1 cellular context compared by ENCODE assay signal in the genomic region with DNA sequence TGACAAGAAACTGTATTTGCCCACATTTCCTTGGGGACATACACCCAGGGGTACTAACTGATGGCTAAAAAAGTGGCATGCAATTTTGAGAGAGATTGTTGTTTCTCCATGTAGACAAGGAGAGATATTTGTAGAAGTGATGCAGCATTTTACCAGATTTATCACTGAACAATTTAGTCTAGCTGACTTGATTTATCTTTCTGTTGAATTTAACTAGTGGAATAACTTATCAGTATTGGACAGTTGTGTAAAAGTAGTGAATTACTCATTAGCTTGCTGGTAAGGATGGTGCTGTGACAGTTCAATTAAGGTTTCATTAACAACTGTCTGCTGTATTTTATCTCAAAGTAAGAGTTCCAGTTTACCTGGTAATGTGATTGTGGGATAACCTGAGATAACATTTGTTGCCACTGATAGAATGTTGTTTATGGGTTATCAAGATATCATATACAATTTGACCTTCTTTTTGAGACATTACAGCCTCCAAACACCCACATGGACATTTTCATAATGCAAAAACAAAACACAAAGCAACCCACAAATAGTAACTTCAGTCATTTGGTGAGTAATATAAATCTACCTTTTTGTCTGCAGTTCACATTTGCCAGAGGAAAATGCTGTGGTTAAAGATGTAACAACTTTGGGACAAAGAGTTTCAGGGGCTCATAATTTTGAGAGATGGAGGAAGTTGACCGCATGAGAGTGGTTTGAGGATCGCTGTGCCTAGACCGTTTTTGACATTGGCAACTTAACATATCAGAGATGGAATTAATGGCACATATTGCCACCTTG.
TF ChIP-seq lines count a peak whose summit lies in the region.

No MANE protein-coding gene starts in this region.

TF ChIP-seq in K562, 482 proteins besides CTCF, POLR2A, EP300 and RAD21:
- TF ChIP-seq CBFA2T3 (IDR thresholded peaks at IDR 0.05) (peak; percentile 65), HMBOX1 (IDR thresholded peaks at IDR 0.05) (peak; percentile 75), MEIS2 (IDR thresholded peaks at IDR 0.05; ENCODE audit: partially characterized antibody) (peak; percentile 85), KDM1A (IDR thresholded peaks at IDR 0.05) (peak; percentile 71 to 74), HDAC1 (IDR thresholded peaks at IDR 0.05) (peak in 1 of 2 experiments; percentile 27; a peak in 1 of 4 replicates), ZNF12 (CRISPR knock-in tag; IDR thresholded peaks at IDR 0.05) (no peak), PBX2 (CRISPR knock-in tag; IDR thresholded peaks at IDR 0.05; ENCODE audit: low read depth) (no peak), PBX2 (tag; conservative IDR thresholded peaks at IDR 0.05; ENCODE audit: low read depth) (peak; percentile 74), MTF1 (CRISPR knock-in tag; IDR thresholded peaks at IDR 0.05; ENCODE audit: borderline replicate concordance) (no peak), MYNN (IDR thresholded peaks at IDR 0.05) (no peak), MYNN (CRISPR knock-in tag; IDR thresholded peaks at IDR 0.05) (no peak), TEAD4 (IDR thresholded peaks at IDR 0.05; ENCODE audit: low read length) (peak; percentile 20; the same call in 1 of the 2 replicates), TEAD4 (CRISPR knock-in tag; IDR thresholded peaks at IDR 0.05; ENCODE audit: borderline replicate concordance) (no peak), ARID1B (IDR thresholded peaks at IDR 0.05) (peak; percentile 36; the same call in 1 of the 2 replicates), CBFA2T2 (conservative IDR thresholded peaks at IDR 0.05) (0 out of 2 replicates have a peak, but pooled peaks have one; percentile 28), NFE2 (IDR thresholded peaks at IDR 0.05; ENCODE audit: low read depth) (peak; percentile 60), ERF (CRISPR knock-in tag; IDR thresholded peaks at IDR 0.05) (no peak), RCOR1 (IDR thresholded peaks at IDR 0.05; ENCODE audit: borderline replicate concordance in 1 of 2, low read depth in 2 of 2, low read length in 2 of 2) (peak in 1 of 2 experiments; percentile 41; a peak in 1 of 4 replicates), NCOR1 (IDR thresholded peaks at IDR 0.05) (peak; percentile 34; the same call in 1 of the 2 replicates)
- TF ChIP-seq, protein P1, sequence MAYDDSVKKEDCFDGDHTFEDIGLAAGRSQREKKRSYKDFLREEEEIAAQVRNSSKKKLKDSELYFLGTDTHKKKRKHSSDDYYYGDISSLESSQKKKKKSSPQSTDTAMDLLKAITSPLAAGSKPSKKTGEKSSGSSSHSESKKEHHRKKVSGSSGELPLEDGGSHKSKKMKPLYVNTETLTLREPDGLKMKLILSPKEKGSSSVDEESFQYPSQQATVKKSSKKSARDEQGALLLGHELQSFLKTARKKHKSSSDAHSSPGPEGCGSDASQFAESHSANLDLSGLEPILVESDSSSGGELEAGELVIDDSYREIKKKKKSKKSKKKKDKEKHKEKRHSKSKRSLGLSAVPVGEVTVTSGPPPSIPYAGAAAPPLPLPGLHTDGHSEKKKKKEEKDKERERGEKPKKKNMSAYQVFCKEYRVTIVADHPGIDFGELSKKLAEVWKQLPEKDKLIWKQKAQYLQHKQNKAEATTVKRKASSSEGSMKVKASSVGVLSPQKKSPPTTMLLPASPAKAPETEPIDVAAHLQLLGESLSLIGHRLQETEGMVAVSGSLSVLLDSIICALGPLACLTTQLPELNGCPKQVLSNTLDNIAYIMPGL (CRISPR knock-in tag; IDR thresholded peaks at IDR 0.05): no peak
